In the genomic region with DNA sequence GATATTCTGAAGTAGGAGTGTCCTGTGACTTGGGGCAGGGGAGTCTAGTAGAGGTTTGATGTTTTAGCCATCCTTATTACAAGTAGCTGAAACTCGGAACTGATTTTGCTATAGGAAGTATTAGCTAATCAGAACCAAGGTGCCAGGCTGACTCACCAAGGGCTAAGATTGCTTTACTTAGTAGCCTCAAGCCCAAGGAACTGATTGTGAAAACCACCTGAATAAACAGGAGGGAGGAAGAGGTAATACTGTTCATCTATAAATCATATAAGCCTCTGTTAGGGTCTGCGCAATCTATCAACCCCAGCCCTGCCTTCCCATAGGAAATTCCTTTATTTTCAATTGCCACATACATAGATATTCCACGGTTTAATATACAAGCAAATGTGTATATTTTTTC, we compare ENCODE assay signal across 9 cellular contexts. TPM values are rescaled to one million over a fixed set of nuclear protein-coding genes. Genes with fewer than 3 reads are reported as not detected.
DNase-seq lines count a peak whose midpoint lies in the region; ATAC-seq and TF ChIP-seq lines count a peak whose summit lies in the region.
"Had no signal": no experiment of that assay in that cellular context is flagged by ENCODE, and none has a peak within 500 bp of the region (broad histone marks: within the 10 kb centered on the region; RNA-seq: fewer than 3 reads in every experiment).

No MANE protein-coding gene starts in this region.

- peak; percentile 74 for ATAC-seq in foreskin keratinocyte
- no peak for ATAC-seq in GM21423 (IDR thresholded peaks at IDR 0.05; ENCODE audit: unreplicated experiment)
- no peak for ATAC-seq in HG03342 (IDR thresholded peaks at IDR 0.05; ENCODE audit: unreplicated experiment)
- ATAC-seq in HG02678 (IDR thresholded peaks at IDR 0.05; ENCODE audit: unreplicated experiment), result no peak

- 41% methylated on average over 3 of the region's 3 CpGs for WGBS in suprapubic skin

- no peak for TF ChIP-seq EP300 in suprapubic skin (IDR thresholded peaks at IDR 0.05)

- H3K4me3 ChIP-seq in WERI-Rb-1 (ENCODE audit: low read depth, low read length) (no peak overlapping the region), suprapubic skin (no peak overlapping the region)
- H3K4me3 ChIP-seq: SJSA1 had no signal

- peaks cover 97% of the 10 kb centered on the region for H3K36me3 ChIP-seq in WERI-Rb-1
- peaks cover 65% of the 10 kb centered on the region for H3K36me3 ChIP-seq in suprapubic skin

- peak; percentile 44 for DNase-seq in NK-92 treated with Interleukin-12 subunit alpha and Interleukin-12 subunit beta, amount 100 ng/mL, for 24 hours (lab: John Stamatoyannopoulos, UW)
- DNase-seq in NK-92 (lab: John Stamatoyannopoulos, UW; ENCODE audit: unreplicated experiment) (no peak), WERI-Rb-1 (no peak), foreskin keratinocyte (peak; percentile 42 to 52), suprapubic skin (ENCODE audit: low spot score in 2 of 2) (no peak)

- H3K9me3 ChIP-seq in WERI-Rb-1 (ENCODE audit: severe bottlenecking) (no peaks in the 10 kb centered on the region), suprapubic skin (no peaks in the 10 kb centered on the region)
- H3K9me3 ChIP-seq: SJSA1 had no signal

- H3K27me3 ChIP-seq in WERI-Rb-1 (ENCODE audit: insufficient read depth, low read depth, severe bottlenecking) (no peaks in the 10 kb centered on the region), foreskin keratinocyte (no peaks in the 10 kb centered on the region), suprapubic skin (no peaks in the 10 kb centered on the region)
- H3K27me3 ChIP-seq: SJSA1 had no signal

- no peak for TF ChIP-seq CTCF in WERI-Rb-1 (IDR thresholded peaks at IDR 0.05; ENCODE audit: low read depth, low read length)
- no peak for TF ChIP-seq CTCF in foreskin keratinocyte (conservative IDR thresholded peaks at IDR 0.05)
- TF ChIP-seq CTCF in suprapubic skin (IDR thresholded peaks at IDR 0.05), result no peak

- no peak for TF ChIP-seq POLR2A in suprapubic skin (IDR thresholded peaks at IDR 0.05)

- H3K27ac ChIP-seq in WERI-Rb-1 (peak overlapping the region; percentile 19; the same call in 1 of the 2 replicates), foreskin keratinocyte (no peak overlapping the region), suprapubic skin (peak overlapping the region; percentile 39)
- H3K27ac ChIP-seq: SJSA1 had no signal

- peaks cover 22% of the 10 kb centered on the region for H3K4me1 ChIP-seq in foreskin keratinocyte
- H3K4me1 ChIP-seq in suprapubic skin, result peaks cover 40% of the 10 kb centered on the region

RNA-seq across cellular contexts. Expression of a gene that starts 54.4 kb away (rescaled TPM):
- total RNA-seq in foreskin keratinocyte (697 and 702 TPM in 2 replicates), suprapubic skin (100 to 1,000 TPM; 334 to 533 (median 451) TPM)
- polyA plus RNA-seq in foreskin keratinocyte, result 862 and 881 TPM in 2 replicates

RNA-seq across cellular contexts. Expression of a gene that starts 56.2 kb away (rescaled TPM):
- 0.27 and 0.63 TPM in 2 replicates for total RNA-seq in foreskin keratinocyte
- polyA plus RNA-seq in foreskin keratinocyte, result 0.16 and 0.39 TPM in 2 replicates
- not detected for total RNA-seq in suprapubic skin
- total RNA-seq: SJSA1 had no signal

Comparison
In these comparisons a context has a peak if more than half of its experiments do, and no peak if none do; other contexts are left out.
1. DNase-seq: peak in NK-92 treated with Interleukin-12 subunit alpha and Interleukin-12 subunit beta, amount 100 ng/mL, for 24 hours (single experiment) and foreskin keratinocyte (2 of 2); none in NK-92 (single experiment), WERI-Rb-1 (single experiment) and suprapubic skin (0 of 2).